ENCODE assay signal across 8 cellular contexts in genomic region chr14:45253070-45253753, GRCh38.
DNase-seq lines count a peak whose midpoint lies in the region; ATAC-seq and TF ChIP-seq lines count a peak whose summit lies in the region.

TSS of gene MIS18BP1 (minus strand) at chr14:45253202. CDS start at chr14:45247286, 5,916 bp downstream.

- peak; percentile 96 to 97 for DNase-seq in NCI-H2081 (lab: John Stamatoyannopoulos, UW)
- peak; percentile 89 for DNase-seq in T1000 (lab: John Stamatoyannopoulos, UW)
- DNase-seq in astrocyte of the hippocampus (ENCODE audit: low read depth, low spot score) = peak; percentile 98
- DNase-seq in hippocampal formation (lab: John Stamatoyannopoulos, UW) = peak; percentile 83 to 86
- peak; percentile 98 for DNase-seq in retina

- ATAC-seq in GM18511 (IDR thresholded peaks at IDR 0.05; ENCODE audit: unreplicated experiment) (peak; percentile 82), HG03039 (IDR thresholded peaks at IDR 0.05; ENCODE audit: unreplicated experiment) (peak; percentile 78)

- H3K27ac ChIP-seq in 22Rv1 = peak within 1 kb of the TSS; percentile 97

- TF ChIP-seq CTCF in 22Rv1 (IDR thresholded peaks at IDR 0.05) = peak; percentile 91

Comparison
In these comparisons a context has a peak if more than half of its experiments do, and no peak if none do; other contexts are left out.
1. Peak in every context shown above with its lines: DNase-seq, ATAC-seq and H3K27ac ChIP-seq.